19 cellular contexts compared by ENCODE assay signal in genomic region chr22:20101638-20102037, GRCh38. TPM values are rescaled to one million over a fixed set of nuclear protein-coding genes. Genes with fewer than 3 reads are reported as not detected.
DNase-seq lines count a peak whose midpoint lies in the region; ATAC-seq and TF ChIP-seq lines count a peak whose summit lies in the region.
"Had no signal": no experiment of that assay in that cellular context is flagged by ENCODE, and none has a peak within 500 bp of the region (broad histone marks: within the 10 kb centered on the region; RNA-seq: fewer than 3 reads in every experiment).

No MANE protein-coding gene starts in this region.

- H4K20me1 ChIP-seq in HCT116 (ENCODE audit: insufficient read depth) (0 out of 2 replicates have a peak, but pooled peaks cover 2% of the 10 kb centered on the region), OCI-LY7 (ENCODE audit: insufficient read depth, low read length) (no peaks in the 10 kb centered on the region)

- no peak for DNase-seq in activated T-cell treated with anti-CD3 and anti-CD28 coated beads, Interleukin-2, amount 50 U/mL, for 72 hours
- DNase-seq in activated T-cell treated with anti-CD3 and anti-CD28 coated beads for 4 hours (no peak), HCT116 (ENCODE audit: low read depth, low spot score) (no peak), OCI-LY7 (ENCODE audit: low spot score) (no peak), NCI-H1417 (lab: John Stamatoyannopoulos, UW) (no peak)
- no peak for DNase-seq in central memory CD8-positive, alpha-beta T cell (ENCODE audit: low spot score in 2 of 2)
- peak in 1 of 10 donors; percentile 11 for DNase-seq in naive thymus-derived CD8-positive, alpha-beta T cell
- DNase-seq in stimulated activated CD4-positive, alpha-beta T cell treated with anti-CD3 and anti-CD28 coated beads, Interleukin-1b, Interleukin-23, amount 100 ng/mL, for 48 hours = no peak
- DNase-seq: ACHN; activated CD4-positive, CD25-positive, alpha-beta regulatory T cell; activated CD8-positive, alpha-beta memory T cell treated with anti-CD3 and anti-CD28 coated beads, Interleukin-2, amount 50 U/mL, for 48 hours; DMS53; PC-3; SJCRH30; stimulated activated CD4-positive, alpha-beta T cell treated with anti-CD3 and anti-CD28 coated beads, Interleukin-12 subunit alpha, Interleukin-12 subunit beta, amount 100 ng/mL, for 4 hours; T-helper 9 cell had no signal

- BruUV-seq in HCT116 (replicated peaks; lab: Mats Ljungman, UMichigan) (no TSS peak), OCI-LY7 (replicated peaks; lab: Mats Ljungman, UMichigan) (no TSS peak)

- no peaks in the 10 kb centered on the region for H3K9me2 ChIP-seq in HCT116 (ENCODE audit: insufficient read depth)
- H3K9me2 ChIP-seq in OCI-LY7 (ENCODE audit: insufficient read depth, low read length) = no peaks in the 10 kb centered on the region

- H3K9me3 Mint-ChIP-seq in activated T-cell treated with anti-CD3 and anti-CD28 coated beads, Interleukin-2, amount 50 U/mL, for 72 hours = no peaks in the 10 kb centered on the region
- no peaks in the 10 kb centered on the region for H3K9me3 Mint-ChIP-seq in central memory CD8-positive, alpha-beta T cell
- no peaks in the 10 kb centered on the region for H3K9me3 Mint-ChIP-seq in naive thymus-derived CD8-positive, alpha-beta T cell
- H3K9me3 Mint-ChIP-seq: neural crest cell had no signal

- peak overlapping the region; percentile 64 for H3K27ac Mint-ChIP-seq in activated T-cell treated with anti-CD3 and anti-CD28 coated beads, Interleukin-2, amount 50 U/mL, for 72 hours
- peak overlapping the region; percentile 87 for H3K27ac Mint-ChIP-seq in central memory CD8-positive, alpha-beta T cell (ENCODE audit: low read depth)
- peak overlapping the region; percentile 87 to 99 (median 94) for H3K27ac Mint-ChIP-seq in naive thymus-derived CD8-positive, alpha-beta T cell

- no peak for TF ChIP-seq POLR2A in HCT116 (IDR thresholded peaks at IDR 0.05; ENCODE audit: borderline replicate concordance, extremely low read depth, insufficient read depth, insufficient read length)

- no peak overlapping the region for H3K4me2 ChIP-seq in HCT116 (ENCODE audit: low read length)
- no peak overlapping the region for H3K4me2 ChIP-seq in OCI-LY7 (ENCODE audit: low read length)

- H2AFZ ChIP-seq in HCT116 (ENCODE audit: low read depth, low read length, poor library complexity, severe bottlenecking) (no peak overlapping the region), OCI-LY7 (ENCODE audit: low read length) (no peak overlapping the region)

- H3K36me3 Mint-ChIP-seq in activated T-cell treated with anti-CD3 and anti-CD28 coated beads, Interleukin-2, amount 50 U/mL, for 72 hours (ENCODE audit: insufficient read depth in 2 of 2) = peaks cover 10 to 31% of the 10 kb centered on the region in 2 donors
- peaks cover 35% of the 10 kb centered on the region for H3K36me3 Mint-ChIP-seq in central memory CD8-positive, alpha-beta T cell (ENCODE audit: insufficient read depth)
- peaks cover 0 to 34% (median 8%) of the 10 kb centered on the region in 3 donors for H3K36me3 Mint-ChIP-seq in naive thymus-derived CD8-positive, alpha-beta T cell

- no peak for ATAC-seq in activated T-cell treated with anti-CD3 and anti-CD28 coated beads, Interleukin-2, amount 50 U/mL, for 72 hours (replicated peaks in 1 of 2)
- 0 out of 2 replicates have a peak, but pooled peaks have one; percentile 20 for ATAC-seq in HCT116
- ATAC-seq in central memory CD8-positive, alpha-beta T cell (replicated peaks; ENCODE audit: extremely low read depth, poor library complexity, severe bottlenecking) = no peak
- no peak for ATAC-seq in naive thymus-derived CD8-positive, alpha-beta T cell
- ATAC-seq: PC-3 had no signal

- H3K4me3 Mint-ChIP-seq in activated T-cell treated with anti-CD3 and anti-CD28 coated beads, Interleukin-2, amount 50 U/mL, for 72 hours = peak overlapping the region in 1 of 2 donors; percentile 22
- H3K4me3 Mint-ChIP-seq in central memory CD8-positive, alpha-beta T cell = no peak overlapping the region
- peak overlapping the region in 9 of 10 donors; percentile 8 to 92 (median 89) for H3K4me3 Mint-ChIP-seq in naive thymus-derived CD8-positive, alpha-beta T cell
- H3K4me3 Mint-ChIP-seq: neural crest cell had no signal

- H3K27ac ChIP-seq in HCT116 (ENCODE audit: low read depth, low read length) = no peak overlapping the region
- H3K27ac ChIP-seq in OCI-LY7 (ENCODE audit: low read depth, low read length, poor library complexity, severe bottlenecking) = no peak overlapping the region
- H3K27ac ChIP-seq: C4-2B, SJCRH30, thoracic aorta had no signal

- H3K36me3 ChIP-seq in HCT116 (ENCODE audit: control insufficient read depth in 1 of 2, insufficient read depth in 2 of 2, low read length in 2 of 2) = peaks cover 48 to 68% of the 10 kb centered on the region in 2 experiments
- peaks cover 87% of the 10 kb centered on the region for H3K36me3 ChIP-seq in OCI-LY7 (ENCODE audit: insufficient read depth, low read length)

- no peak overlapping the region for H3K4me3 ChIP-seq in HCT116 (replicated peaks in 1 of 2; ENCODE audit: low read depth in 1 of 2, low read length in 2 of 2)
- no peak overlapping the region for H3K4me3 ChIP-seq in OCI-LY7 (ENCODE audit: low read depth, low read length, poor library complexity, severe bottlenecking)
- H3K4me3 ChIP-seq: SJCRH30, thoracic aorta had no signal

- no peaks in the 10 kb centered on the region for H3K9me3 ChIP-seq in HCT116 (ENCODE audit: control insufficient read depth in 1 of 2, insufficient read depth in 1 of 2, low read depth in 1 of 2, low read length in 2 of 2)
- H3K9me3 ChIP-seq in OCI-LY7 (ENCODE audit: low read length) = peaks cover 9% of the 10 kb centered on the region; the same call in 1 of the 2 replicates
- H3K9me3 ChIP-seq: SJCRH30, thoracic aorta had no signal

- no peaks in the 10 kb centered on the region for H3K4me1 ChIP-seq in HCT116 (ENCODE audit: control insufficient read depth in 1 of 2, insufficient read depth in 2 of 2, low read length in 2 of 2)
- H3K4me1 ChIP-seq in OCI-LY7 (ENCODE audit: insufficient read depth, low read length, poor library complexity, severe bottlenecking) = no peaks in the 10 kb centered on the region

- no peak overlapping the region for H3K9ac ChIP-seq in HCT116 (ENCODE audit: low read length)

- no peak for TF ChIP-seq RAD21 in HCT116 (IDR thresholded peaks at IDR 0.05; ENCODE audit: low read depth)

- no peaks in the 10 kb centered on the region for H3K27me3 Mint-ChIP-seq in activated T-cell treated with anti-CD3 and anti-CD28 coated beads, Interleukin-2, amount 50 U/mL, for 72 hours (ENCODE audit: low read depth)
- H3K27me3 Mint-ChIP-seq in central memory CD8-positive, alpha-beta T cell = no peaks in the 10 kb centered on the region
- H3K27me3 Mint-ChIP-seq in naive thymus-derived CD8-positive, alpha-beta T cell = no peaks in the 10 kb centered on the region

- H3K4me1 Mint-ChIP-seq in activated T-cell treated with anti-CD3 and anti-CD28 coated beads, Interleukin-2, amount 50 U/mL, for 72 hours (ENCODE audit: low read depth) = peaks cover 44% of the 10 kb centered on the region
- peaks cover 52% of the 10 kb centered on the region for H3K4me1 Mint-ChIP-seq in central memory CD8-positive, alpha-beta T cell
- peaks cover 18 to 60% (median 50%) of the 10 kb centered on the region in 4 donors for H3K4me1 Mint-ChIP-seq in naive thymus-derived CD8-positive, alpha-beta T cell
- H3K4me1 Mint-ChIP-seq: neural crest cell had no signal

- POLR2A ChIA-PET in HCT116 (lab: Charles Lee) (no interaction called here), OCI-LY7 (lab: Charles Lee) (interaction anchor here (0.7 kb wide), 1 partner anchor 13 kb away, joined by 3 read pairs; no protein-coding TSS in a partner anchor)
- POLR2A ChIA-PET in naive thymus-derived CD8-positive, alpha-beta T cell (lab: Charles Lee) = interaction anchor here (0.7 to 2.8 kb wide), 5 partner anchors 9 to 671 kb away, joined by 3 to 16 read pairs (median 4); partner anchors contain the start of genes RANBP1, TANGO2 and TRMT2A

- no peaks in the 10 kb centered on the region for H3K27me3 ChIP-seq in HCT116 (ENCODE audit: insufficient read depth, low read length)
- H3K27me3 ChIP-seq: SJCRH30 had no signal

- TF ChIP-seq CTCF in HCT116 (IDR thresholded peaks at IDR 0.05 in 2 of 3, conservative IDR thresholded peaks at IDR 0.05 in 1 of 3; ENCODE audit: borderline replicate concordance in 1 of 3, insufficient read depth in 1 of 3, low read depth in 2 of 3, low read length in 2 of 3) = no peak
- no peak for TF ChIP-seq CTCF in OCI-LY7 (conservative IDR thresholded peaks at IDR 0.05; ENCODE audit: low read length)

- H3K79me2 ChIP-seq in HCT116 (ENCODE audit: insufficient read depth, low read length) (peaks cover 86% of the 10 kb centered on the region), OCI-LY7 (ENCODE audit: insufficient read depth, low read depth, low read length) (no peaks in the 10 kb centered on the region)

- intact Hi-C loops in HCT116 (cut with micrococcal nuclease) = no loop called here
- intact Hi-C loops in OCI-LY7 (cut with micrococcal nuclease; ENCODE audit: unreplicated experiment) = no loop called here

- CTCF ChIA-PET in HCT116 (lab: Charles Lee) = no interaction called here
- CTCF ChIA-PET in OCI-LY7 (lab: Charles Lee; ENCODE audit: unreplicated experiment) = no interaction called here

- RAD21 ChIA-PET in HCT116 (lab: Charles Lee; ENCODE audit: low non-redundant PET in 1 of 2, low total read pairs in 2 of 2, uncharacterized antibody in 2 of 2, unreplicated experiment in 2 of 2) = no interaction called here

RNA-seq across cellular contexts. Expression of gene RANBP1, which starts 14.3 kb away (rescaled TPM):
- total RNA-seq in activated T-cell treated with anti-CD3 and anti-CD28 coated beads, Interleukin-2, amount 50 U/mL, for 72 hours = 100 to 1,000 TPM; 194 to 256 TPM
- total RNA-seq in HCT116 (2021; ENCODE audit: unreplicated experiment) (351 TPM), OCI-LY7 (2022) (398 and 406 TPM in 2 replicates)
- 240 and 283 TPM in 2 replicates for polyA plus RNA-seq in HCT116 (2012)
- 10 to 100 TPM; 64.0 to 67.0 TPM for total RNA-seq in naive thymus-derived CD8-positive, alpha-beta T cell
- 100 to 1,000 TPM in 1 of 3 donors, 10 to 100 TPM in 2; 72.5 to 106 (median 92.7) TPM for polyA plus RNA-seq in naive thymus-derived CD8-positive, alpha-beta T cell
- 570 and 652 TPM in 2 replicates for total RNA-seq in OCI-LY7 (2014; rRNA removed; shearing (Covaris generic))

RNA-seq across cellular contexts. Expression of gene TRMT2A, which starts 15.4 kb away (rescaled TPM):
- total RNA-seq in activated T-cell treated with anti-CD3 and anti-CD28 coated beads, Interleukin-2, amount 50 U/mL, for 72 hours = 10 to 100 TPM; 55.6 to 56.8 TPM
- total RNA-seq in HCT116 (2021; ENCODE audit: unreplicated experiment) (67.3 TPM), OCI-LY7 (2022) (97.5 and 104 TPM in 2 replicates)
- polyA plus RNA-seq in HCT116 (2012) = 43.8 and 47.9 TPM in 2 replicates
- total RNA-seq in naive thymus-derived CD8-positive, alpha-beta T cell = 100 to 1,000 TPM; 120 to 123 TPM
- polyA plus RNA-seq in naive thymus-derived CD8-positive, alpha-beta T cell = 10 to 100 TPM; 24.8 to 36.8 (median 32.5) TPM
- 118 and 126 TPM in 2 replicates for total RNA-seq in OCI-LY7 (2014; rRNA removed; shearing (Covaris generic))

RNA-seq across cellular contexts. Expression of gene DGCR8, which starts 21.6 kb away (rescaled TPM):
- 10 to 100 TPM; 44.2 to 46.6 TPM for total RNA-seq in activated T-cell treated with anti-CD3 and anti-CD28 coated beads, Interleukin-2, amount 50 U/mL, for 72 hours
- total RNA-seq in HCT116 (2021; ENCODE audit: unreplicated experiment) (43.8 TPM), OCI-LY7 (2022) (68.2 and 75.6 TPM in 2 replicates)
- 24.2 and 25.3 TPM in 2 replicates for polyA plus RNA-seq in HCT116 (2012)
- 10 to 100 TPM; 51.3 to 53.3 TPM for total RNA-seq in naive thymus-derived CD8-positive, alpha-beta T cell
- polyA plus RNA-seq in naive thymus-derived CD8-positive, alpha-beta T cell = 1 to 10 TPM; 4.0 to 6.0 (median 4.4) TPM
- total RNA-seq in OCI-LY7 (2014; rRNA removed; shearing (Covaris generic)) = 49.5 and 53.4 TPM in 2 replicates

RNA-seq across cellular contexts. Expression of gene ZDHHC8, which starts 30.0 kb away (rescaled TPM):
- total RNA-seq in activated T-cell treated with anti-CD3 and anti-CD28 coated beads, Interleukin-2, amount 50 U/mL, for 72 hours = 10 to 100 TPM; 41.6 to 47.6 TPM
- total RNA-seq in HCT116 (2021; ENCODE audit: unreplicated experiment) (89.3 TPM), OCI-LY7 (2022) (9.6 and 16.7 TPM in 2 replicates)
- 46.9 and 49.5 TPM in 2 replicates for polyA plus RNA-seq in HCT116 (2012)
- total RNA-seq in naive thymus-derived CD8-positive, alpha-beta T cell = 10 to 100 TPM; 93.5 to 99.2 TPM
- 1 to 10 TPM; 1.4 to 4.6 (median 2.6) TPM for polyA plus RNA-seq in naive thymus-derived CD8-positive, alpha-beta T cell
- total RNA-seq in OCI-LY7 (2014; rRNA removed; shearing (Covaris generic)) = 1.8 and 2.3 TPM in 2 replicates

RNA-seq across cellular contexts. Expression of gene CCDC188, which starts 49.2 kb away (rescaled TPM):
- total RNA-seq in activated T-cell treated with anti-CD3 and anti-CD28 coated beads, Interleukin-2, amount 50 U/mL, for 72 hours = not detected
- total RNA-seq in HCT116 (2021; ENCODE audit: unreplicated experiment) (not detected), OCI-LY7 (2022) (not detected in 2 replicates)
- 0.24 and 0.26 TPM in 2 replicates for polyA plus RNA-seq in HCT116 (2012)
- not detected for total RNA-seq in naive thymus-derived CD8-positive, alpha-beta T cell
- polyA plus RNA-seq in naive thymus-derived CD8-positive, alpha-beta T cell = not detected
- not detected in 2 replicates for total RNA-seq in OCI-LY7 (2014; rRNA removed; shearing (Covaris generic))
- total RNA-seq: PC-3, SJCRH30, thoracic aorta had no signal
